20 cellular contexts compared by ENCODE assay signal in the genomic region with DNA sequence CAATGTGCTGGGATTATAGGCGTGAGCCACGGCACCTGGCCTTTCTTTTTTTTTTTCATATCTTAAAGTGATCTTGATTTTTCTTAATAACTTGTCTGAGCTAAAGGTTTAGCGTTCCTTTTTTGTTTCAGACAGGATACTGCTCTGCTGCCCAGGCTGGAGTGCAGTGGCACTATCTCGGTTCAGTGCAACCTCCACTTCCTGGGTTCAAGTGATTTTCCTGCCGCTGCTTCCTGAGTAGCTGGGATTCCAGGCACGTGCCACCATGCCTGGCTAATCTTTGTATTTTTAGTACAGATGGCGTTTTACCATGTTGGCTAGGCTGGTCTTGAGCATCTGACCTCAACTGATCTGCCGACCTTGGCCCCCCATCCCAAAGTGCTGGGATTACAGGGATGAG. TPM values are rescaled to one million over a fixed set of nuclear protein-coding genes. Genes with fewer than 3 reads are reported as not detected.
DNase-seq lines count a peak whose midpoint lies in the region; ATAC-seq, FAIRE-seq and TF ChIP-seq lines count a peak whose summit lies in the region.
"Had no signal": no experiment of that assay in that cellular context is flagged by ENCODE, and none has a peak within 500 bp of the region (broad histone marks: within the 10 kb centered on the region; RNA-seq: fewer than 3 reads in every experiment).

No MANE protein-coding gene starts in this region.

- DNase-seq in heart left ventricle (no peak), cardiac septum (ENCODE audit: low spot score) (no peak), endothelial cell of umbilical vein (ENCODE audit: low read depth, low spot score) (peak; percentile 55), progenitor cell of endocrine pancreas (ENCODE audit: low spot score, unreplicated experiment) (no peak), cortex of kidney (lab: John Stamatoyannopoulos, UW) (no peak)
- DNase-seq in CD4-positive, CD25-positive, alpha-beta regulatory T cell: no peak
- no peak for DNase-seq in activated CD4-positive, alpha-beta memory T cell treated with anti-CD3 and anti-CD28 coated beads, Interleukin-2, amount 10 ng/mL, durations not matched to agents 7 days and 5 days
- DNase-seq: AML-193, DMS79 treated with DMSO at 0.1 percent for 48 hours, H7, NCI-H1048, NCI-H1436 treated with DMSO at 0.1 percent for 48 hours, NCI-H2081, NCI-H510A had no signal

- peak in 2 of 4 donors; percentile 28 to 33 for ATAC-seq in heart left ventricle
- ATAC-seq in CD4-positive, CD25-positive, alpha-beta regulatory T cell (ENCODE audit: low read depth in 2 of 2): no peak
- no peak for ATAC-seq in activated CD4-positive, CD25-positive, alpha-beta regulatory T cell treated with anti-CD3 and anti-CD28 coated beads, Interleukin-2, amount 50 U/mL, for 24 hours
- ATAC-seq: Panc1 had no signal

- no peaks in the 10 kb centered on the region for H3K27me3 ChIP-seq in heart left ventricle
- no peaks in the 10 kb centered on the region for H3K27me3 ChIP-seq in CD4-positive, CD25-positive, alpha-beta regulatory T cell (ENCODE audit: control insufficient read depth, insufficient read depth, low read length)
- no peaks in the 10 kb centered on the region for H3K27me3 ChIP-seq in endothelial cell of umbilical vein (ENCODE audit: control insufficient read depth in 2 of 2, insufficient read depth in 2 of 2, low read length in 2 of 2)

- no peak overlapping the region for H3K4me3 Mint-ChIP-seq in CD4-positive, CD25-positive, alpha-beta regulatory T cell
- H3K4me3 Mint-ChIP-seq in progenitor cell of endocrine pancreas (ENCODE audit: low read depth): no peak overlapping the region
- no peak overlapping the region for H3K4me3 Mint-ChIP-seq in activated CD4-positive, alpha-beta memory T cell treated with anti-CD3 and anti-CD28 coated beads, Interleukin-2, amount 10 ng/mL, durations not matched to agents 7 days and 5 days
- H3K4me3 Mint-ChIP-seq: CD8-positive, alpha-beta memory T cell had no signal

- CTCF ChIA-PET in endothelial cell of umbilical vein (lab: Charles Lee): interaction anchor here (0.6 to 0.8 kb wide), 2 partner anchors 10 to 550 kb away, joined by 3 read pairs; no protein-coding TSS in a partner anchor
- CTCF ChIA-PET in activated CD4-positive, alpha-beta memory T cell treated with anti-CD3 and anti-CD28 coated beads, Interleukin-2, amount 10 ng/mL, durations not matched to agents 7 days and 5 days (lab: Charles Lee): no interaction called here

- no TSS peak for BruUV-seq in endothelial cell of umbilical vein (replicated peaks; lab: Mats Ljungman, UMichigan)

- peaks cover 5% of the 10 kb centered on the region for H3K36me3 Mint-ChIP-seq in CD4-positive, CD25-positive, alpha-beta regulatory T cell
- peaks cover 1% of the 10 kb centered on the region for H3K36me3 Mint-ChIP-seq in progenitor cell of endocrine pancreas (ENCODE audit: insufficient read depth)
- peaks cover 23% of the 10 kb centered on the region for H3K36me3 Mint-ChIP-seq in activated CD4-positive, alpha-beta memory T cell treated with anti-CD3 and anti-CD28 coated beads, Interleukin-2, amount 10 ng/mL, durations not matched to agents 7 days and 5 days (ENCODE audit: low read depth)

- TF ChIP-seq CTCF in heart left ventricle (IDR thresholded peaks at IDR 0.05) (no peak), endothelial cell of umbilical vein (IDR thresholded peaks at IDR 0.05; ENCODE audit: extremely low read depth in 1 of 2, insufficient read depth in 1 of 2, low read depth in 1 of 2, low read length in 2 of 2) (no peak), progenitor cell of endocrine pancreas (IDR thresholded peaks at IDR 0.05; ENCODE audit: unreplicated experiment) (no peak)

- no peak overlapping the region for H2AFZ ChIP-seq in endothelial cell of umbilical vein (ENCODE audit: low read depth, low read length)

- H3K9me3 ChIP-seq in heart left ventricle (no peaks in the 10 kb centered on the region), endothelial cell of umbilical vein (replicated peaks; ENCODE audit: control insufficient read depth, insufficient read depth, low read length) (no peaks in the 10 kb centered on the region)
- H3K9me3 ChIP-seq in CD4-positive, CD25-positive, alpha-beta regulatory T cell (ENCODE audit: control insufficient read depth in 2 of 2, low read length in 2 of 2): no peaks in the 10 kb centered on the region

- dilution Hi-C loops in endothelial cell of umbilical vein (cut with MboI; ENCODE audit: extremely low pct_ligation_motif_present, low sequenced_read_pairs): no loop called here

- no peaks in the 10 kb centered on the region for H3K9me3 Mint-ChIP-seq in CD4-positive, CD25-positive, alpha-beta regulatory T cell
- H3K9me3 Mint-ChIP-seq in progenitor cell of endocrine pancreas (ENCODE audit: low read depth): no peaks in the 10 kb centered on the region
- no peaks in the 10 kb centered on the region for H3K9me3 Mint-ChIP-seq in activated CD4-positive, alpha-beta memory T cell treated with anti-CD3 and anti-CD28 coated beads, Interleukin-2, amount 10 ng/mL, durations not matched to agents 7 days and 5 days
- H3K9me3 Mint-ChIP-seq: CD8-positive, alpha-beta memory T cell had no signal

- no peaks in the 10 kb centered on the region for H4K20me1 ChIP-seq in endothelial cell of umbilical vein (replicated peaks; ENCODE audit: control insufficient read depth, extremely low read depth, insufficient read depth, low read length)

- TF ChIP-seq POLR2A in heart left ventricle (IDR thresholded peaks at IDR 0.05) (no peak), endothelial cell of umbilical vein (IDR thresholded peaks at IDR 0.05; ENCODE audit: low read depth, low read length) (no peak)

- H3K9ac ChIP-seq in endothelial cell of umbilical vein (replicated peaks; ENCODE audit: extremely low read depth, insufficient read depth, low read length): no peak overlapping the region
- H3K9ac ChIP-seq: KMS-11 had no signal

- H3K27ac Mint-ChIP-seq in CD4-positive, CD25-positive, alpha-beta regulatory T cell: peak overlapping the region in 2 of 3 donors; percentile 28 to 58
- peak overlapping the region; percentile 20 for H3K27ac Mint-ChIP-seq in progenitor cell of endocrine pancreas
- no peak overlapping the region for H3K27ac Mint-ChIP-seq in activated CD4-positive, alpha-beta memory T cell treated with anti-CD3 and anti-CD28 coated beads, Interleukin-2, amount 10 ng/mL, durations not matched to agents 7 days and 5 days

- POLR2A ChIA-PET in endothelial cell of umbilical vein (lab: Charles Lee): no interaction called here
- POLR2A ChIA-PET in activated CD4-positive, alpha-beta memory T cell treated with anti-CD3 and anti-CD28 coated beads, Interleukin-2, amount 10 ng/mL, durations not matched to agents 7 days and 5 days (lab: Charles Lee): no interaction called here

- no peak overlapping the region for H3K4me2 ChIP-seq in endothelial cell of umbilical vein (ENCODE audit: insufficient read depth, low read length)
- H3K4me2 ChIP-seq: KMS-11 had no signal

- H3K4me3 ChIP-seq in heart left ventricle: no peak overlapping the region
- no peak overlapping the region for H3K4me3 ChIP-seq in CD4-positive, CD25-positive, alpha-beta regulatory T cell (ENCODE audit: low read depth, low read length)
- H3K4me3 ChIP-seq in endothelial cell of umbilical vein (replicated peaks in 1 of 3; ENCODE audit: insufficient read depth in 1 of 3, low read depth in 1 of 3, low read length in 3 of 3): no peak overlapping the region

- intact Hi-C loops in heart left ventricle (cut with DNase I): loop anchor here in 4 of 10 donors (5.0 to 10.0 kb wide), 5 partner anchors 42 to 371 kb away; partner anchors contain the start of genes ZNF267 (in 2 of the 4) and ARMC5 (in 1 of the 4)
- intact Hi-C loops in cardiac septum (cut with DNase I): loop anchor here (10.0 kb wide), 1 partner anchor 201 kb away; no protein-coding TSS in a partner anchor
- intact Hi-C loops in endothelial cell of umbilical vein (cut with micrococcal nuclease): loop anchor here (10.0 kb wide), 1 partner anchor 361 kb away; no protein-coding TSS in a partner anchor

- H3K4me1 Mint-ChIP-seq in CD4-positive, CD25-positive, alpha-beta regulatory T cell: peaks cover 24 to 57% (median 43%) of the 10 kb centered on the region in 4 donors
- H3K4me1 Mint-ChIP-seq in progenitor cell of endocrine pancreas (ENCODE audit: low read depth): peaks cover 19% of the 10 kb centered on the region
- H3K4me1 Mint-ChIP-seq in activated CD4-positive, alpha-beta memory T cell treated with anti-CD3 and anti-CD28 coated beads, Interleukin-2, amount 10 ng/mL, durations not matched to agents 7 days and 5 days: peaks cover 40% of the 10 kb centered on the region

- peak; percentile 67 for FAIRE-seq in endothelial cell of umbilical vein (lab: Jason Lieb, UNC)

- peaks cover 4 to 62% (median 42%) of the 10 kb centered on the region in 12 donors for H3K4me1 ChIP-seq in heart left ventricle
- peaks cover 32% of the 10 kb centered on the region for H3K4me1 ChIP-seq in CD4-positive, CD25-positive, alpha-beta regulatory T cell (ENCODE audit: control insufficient read depth, insufficient read depth, low read length, poor library complexity, severe bottlenecking)
- peaks cover 26% of the 10 kb centered on the region for H3K4me1 ChIP-seq in endothelial cell of umbilical vein (ENCODE audit: control insufficient read depth, extremely low read depth, insufficient read depth, low read length)

- WGBS in heart left ventricle, 4 donors: 27 to 37% (median 34%) methylated on average over 8 of the region's 8 CpGs

- peak overlapping the region in 10 of 12 donors; percentile 7 to 78 (median 32) for H3K27ac ChIP-seq in heart left ventricle
- H3K27ac ChIP-seq in CD4-positive, CD25-positive, alpha-beta regulatory T cell (ENCODE audit: insufficient read depth, low read length, poor library complexity, severe bottlenecking): no peak overlapping the region
- no peak overlapping the region for H3K27ac ChIP-seq in endothelial cell of umbilical vein (ENCODE audit: insufficient read depth, low read depth, low read length)
- H3K27ac ChIP-seq: KMS-11 had no signal

- H3K36me3 ChIP-seq in heart left ventricle (peaks cover 0 to 32% (median 21%) of the 10 kb centered on the region in 9 donors), endothelial cell of umbilical vein (ENCODE audit: control insufficient read depth in 2 of 2, extremely low read depth in 1 of 2, insufficient read depth in 2 of 2, low read length in 2 of 2) (no peaks in the 10 kb centered on the region)
- H3K36me3 ChIP-seq in CD4-positive, CD25-positive, alpha-beta regulatory T cell (ENCODE audit: control insufficient read depth, insufficient read depth, low read length): peaks cover 6% of the 10 kb centered on the region

- no peaks in the 10 kb centered on the region for H3K27me3 Mint-ChIP-seq in CD4-positive, CD25-positive, alpha-beta regulatory T cell
- no peaks in the 10 kb centered on the region for H3K27me3 Mint-ChIP-seq in progenitor cell of endocrine pancreas
- H3K27me3 Mint-ChIP-seq in activated CD4-positive, alpha-beta memory T cell treated with anti-CD3 and anti-CD28 coated beads, Interleukin-2, amount 10 ng/mL, durations not matched to agents 7 days and 5 days: no peaks in the 10 kb centered on the region

- H3K9me1 ChIP-seq in endothelial cell of umbilical vein (replicated peaks; ENCODE audit: control insufficient read depth, extremely low read depth, insufficient read depth, low read length): no peaks in the 10 kb centered on the region

- H3K79me2 ChIP-seq in endothelial cell of umbilical vein (ENCODE audit: control insufficient read depth, insufficient read depth, low read length): peaks cover 13% of the 10 kb centered on the region

RNA-seq across cellular contexts. Expression of gene RUSF1, which starts 4.0 kb away (rescaled TPM):
- total RNA-seq in heart left ventricle (10 to 100 TPM; 17.8 to 32.5 (median 21.2) TPM), cardiac septum (32.6 TPM), endothelial cell of umbilical vein (36.4 and 36.8 TPM in 2 replicates), progenitor cell of endocrine pancreas (65.1 and 65.7 TPM in 2 replicates)
- polyA plus RNA-seq in heart left ventricle (10 to 100 TPM; 25.3 to 30.9 TPM), endothelial cell of umbilical vein (40.1 and 40.3 TPM in 2 replicates)
- 44.7 TPM for total RNA-seq in CD4-positive, CD25-positive, alpha-beta regulatory T cell
- 10 to 100 TPM; 17.9 to 21.9 (median 21.4) TPM for polyA plus RNA-seq in CD4-positive, CD25-positive, alpha-beta regulatory T cell
- polyA plus RNA-seq in endothelial cell of umbilical vein (2011; cell fraction: cytosol; rRNA removed): 18.2 and 23.8 TPM in 2 replicates
- polyA plus RNA-seq in endothelial cell of umbilical vein (2011; cell fraction: nucleus; rRNA removed): 93.9 and 115 TPM in 2 replicates
- 29.6 and 38.6 TPM in 2 replicates for polyA plus RNA-seq in endothelial cell of umbilical vein (2012)
- polyA minus RNA-seq in endothelial cell of umbilical vein: 39.5 and 62.9 TPM in 2 replicates
- 20.0 TPM for polyA minus RNA-seq in endothelial cell of umbilical vein (2011; cell fraction: cytosol; rRNA and poly(A)+ RNA removed)
- polyA minus RNA-seq in endothelial cell of umbilical vein (2011; cell fraction: nucleus; rRNA and poly(A)+ RNA removed): 30.4 and 36.4 TPM in 2 replicates
- 10 to 100 TPM; 36.8 to 37.9 TPM for total RNA-seq in activated CD4-positive, alpha-beta memory T cell treated with anti-CD3 and anti-CD28 coated beads, Interleukin-2, amount 10 ng/mL, durations not matched to agents 7 days and 5 days

RNA-seq across cellular contexts. Expression of gene SLC5A2, which starts 21.2 kb away (rescaled TPM):
- not detected for total RNA-seq in heart left ventricle
- under 1 TPM; 0.08 to 0.76 TPM for polyA plus RNA-seq in heart left ventricle
- total RNA-seq in cardiac septum: not detected
- total RNA-seq in CD4-positive, CD25-positive, alpha-beta regulatory T cell: 3.8 TPM
- 1 to 10 TPM in 3 of 4 donors, under 1 TPM in 1; 0.76 to 2.2 (median 1.4) TPM for polyA plus RNA-seq in CD4-positive, CD25-positive, alpha-beta regulatory T cell
- not detected in 2 replicates for total RNA-seq in endothelial cell of umbilical vein
- polyA plus RNA-seq in endothelial cell of umbilical vein: 0.03 TPM in 1 of 2 replicates, not detected in the other
- polyA plus RNA-seq in endothelial cell of umbilical vein (2011; cell fraction: cytosol; rRNA removed): not detected in 2 replicates
- polyA plus RNA-seq in endothelial cell of umbilical vein (2011; cell fraction: nucleus; rRNA removed): 0.04 TPM in 1 of 2 replicates, not detected in the other
- polyA plus RNA-seq in endothelial cell of umbilical vein (2012): 0.23 and 5.9 TPM in 2 replicates
- polyA minus RNA-seq in endothelial cell of umbilical vein: 0.27 TPM in 1 of 2 replicates, not detected in the other
- polyA minus RNA-seq in endothelial cell of umbilical vein (2011; cell fraction: cytosol; rRNA and poly(A)+ RNA removed): not detected
- polyA minus RNA-seq in endothelial cell of umbilical vein (2011; cell fraction: nucleus; rRNA and poly(A)+ RNA removed): not detected in 2 replicates
- total RNA-seq in progenitor cell of endocrine pancreas: 0.29 and 0.62 TPM in 2 replicates
- total RNA-seq in activated CD4-positive, alpha-beta memory T cell treated with anti-CD3 and anti-CD28 coated beads, Interleukin-2, amount 10 ng/mL, durations not matched to agents 7 days and 5 days: under 1 TPM; 0.25 to 0.30 TPM
- total RNA-seq: G401, MCF 10A had no signal

RNA-seq across cellular contexts. Expression of gene AHSP, which starts 23.5 kb away (rescaled TPM):
- total RNA-seq in heart left ventricle: 1 to 10 TPM in 1 of 9 donors, not detected in 8; 2.2 TPM
- not detected for polyA plus RNA-seq in heart left ventricle
- 1.7 TPM for total RNA-seq in cardiac septum
- total RNA-seq in CD4-positive, CD25-positive, alpha-beta regulatory T cell: not detected
- polyA plus RNA-seq in CD4-positive, CD25-positive, alpha-beta regulatory T cell: not detected
- not detected in 2 replicates for total RNA-seq in endothelial cell of umbilical vein
- not detected in 2 replicates for polyA plus RNA-seq in endothelial cell of umbilical vein
- not detected in 2 replicates for polyA plus RNA-seq in endothelial cell of umbilical vein (2011; cell fraction: cytosol; rRNA removed)
- polyA plus RNA-seq in endothelial cell of umbilical vein (2011; cell fraction: nucleus; rRNA removed): not detected in 2 replicates
- not detected in 2 replicates for polyA plus RNA-seq in endothelial cell of umbilical vein (2012)
- not detected in 2 replicates for polyA minus RNA-seq in endothelial cell of umbilical vein
- polyA minus RNA-seq in endothelial cell of umbilical vein (2011; cell fraction: cytosol; rRNA and poly(A)+ RNA removed): not detected
- polyA minus RNA-seq in endothelial cell of umbilical vein (2011; cell fraction: nucleus; rRNA and poly(A)+ RNA removed): not detected in 2 replicates
- total RNA-seq in progenitor cell of endocrine pancreas: not detected in 2 replicates
- not detected for total RNA-seq in activated CD4-positive, alpha-beta memory T cell treated with anti-CD3 and anti-CD28 coated beads, Interleukin-2, amount 10 ng/mL, durations not matched to agents 7 days and 5 days
- total RNA-seq: CD8-positive, alpha-beta memory T cell; G401; MCF 10A had no signal
- polyA plus RNA-seq: CD8-positive, alpha-beta memory T cell had no signal

RNA-seq across cellular contexts. Expression of gene TGFB1I1, which starts 32.2 kb away (rescaled TPM):
- total RNA-seq in heart left ventricle: 10 to 100 TPM; 12.9 to 37.7 (median 19.5) TPM
- 10 to 100 TPM; 14.1 to 29.5 TPM for polyA plus RNA-seq in heart left ventricle
- 57.8 TPM for total RNA-seq in cardiac septum
- 1.6 TPM for total RNA-seq in CD4-positive, CD25-positive, alpha-beta regulatory T cell
- 1 to 10 TPM in 2 of 4 donors, under 1 TPM in 2; 0.33 to 5.0 (median 1.5) TPM for polyA plus RNA-seq in CD4-positive, CD25-positive, alpha-beta regulatory T cell
- total RNA-seq in endothelial cell of umbilical vein: 115 and 123 TPM in 2 replicates
- 73.3 and 73.7 TPM in 2 replicates for polyA plus RNA-seq in endothelial cell of umbilical vein
- polyA plus RNA-seq in endothelial cell of umbilical vein (2011; cell fraction: cytosol; rRNA removed): 75.0 and 81.6 TPM in 2 replicates
- polyA plus RNA-seq in endothelial cell of umbilical vein (2011; cell fraction: nucleus; rRNA removed): 141 and 151 TPM in 2 replicates
- polyA plus RNA-seq in endothelial cell of umbilical vein (2012): 72.1 and 74.0 TPM in 2 replicates
- 27.0 and 31.3 TPM in 2 replicates for polyA minus RNA-seq in endothelial cell of umbilical vein
- 14.0 TPM for polyA minus RNA-seq in endothelial cell of umbilical vein (2011; cell fraction: cytosol; rRNA and poly(A)+ RNA removed)
- 36.3 and 39.4 TPM in 2 replicates for polyA minus RNA-seq in endothelial cell of umbilical vein (2011; cell fraction: nucleus; rRNA and poly(A)+ RNA removed)
- total RNA-seq in progenitor cell of endocrine pancreas: 4.5 and 5.0 TPM in 2 replicates
- under 1 TPM; 0.25 to 0.38 TPM for total RNA-seq in activated CD4-positive, alpha-beta memory T cell treated with anti-CD3 and anti-CD28 coated beads, Interleukin-2, amount 10 ng/mL, durations not matched to agents 7 days and 5 days
- polyA plus RNA-seq: CD8-positive, alpha-beta memory T cell had no signal

RNA-seq across cellular contexts. Expression of gene ARMC5, which starts 44.9 kb away (rescaled TPM):
- 1 to 10 TPM; 4.1 to 9.2 (median 6.5) TPM for total RNA-seq in heart left ventricle
- polyA plus RNA-seq in heart left ventricle: 1 to 10 TPM; 6.6 to 8.2 TPM
- 6.2 TPM for total RNA-seq in cardiac septum
- total RNA-seq in CD4-positive, CD25-positive, alpha-beta regulatory T cell: 11.4 TPM
- 1 to 10 TPM; 4.0 to 5.9 (median 5.6) TPM for polyA plus RNA-seq in CD4-positive, CD25-positive, alpha-beta regulatory T cell
- total RNA-seq in endothelial cell of umbilical vein: 17.3 and 17.9 TPM in 2 replicates
- 17.3 and 18.8 TPM in 2 replicates for polyA plus RNA-seq in endothelial cell of umbilical vein
- 6.8 and 11.3 TPM in 2 replicates for polyA plus RNA-seq in endothelial cell of umbilical vein (2011; cell fraction: cytosol; rRNA removed)
- 26.1 and 28.4 TPM in 2 replicates for polyA plus RNA-seq in endothelial cell of umbilical vein (2011; cell fraction: nucleus; rRNA removed)
- 8.8 and 10.3 TPM in 2 replicates for polyA plus RNA-seq in endothelial cell of umbilical vein (2012)
- polyA minus RNA-seq in endothelial cell of umbilical vein: 9.6 and 13.0 TPM in 2 replicates
- polyA minus RNA-seq in endothelial cell of umbilical vein (2011; cell fraction: cytosol; rRNA and poly(A)+ RNA removed): 7.6 TPM
- 9.5 and 15.0 TPM in 2 replicates for polyA minus RNA-seq in endothelial cell of umbilical vein (2011; cell fraction: nucleus; rRNA and poly(A)+ RNA removed)
- 14.6 and 14.8 TPM in 2 replicates for total RNA-seq in progenitor cell of endocrine pancreas
- total RNA-seq in activated CD4-positive, alpha-beta memory T cell treated with anti-CD3 and anti-CD28 coated beads, Interleukin-2, amount 10 ng/mL, durations not matched to agents 7 days and 5 days: 10 to 100 TPM; 10.1 to 12.0 TPM

Comparison
In these comparisons a context has a peak if more than half of its experiments do, and no peak if none do; other contexts are left out.
1. H3K27ac ChIP-seq: peak in heart left ventricle (10 of 12); none in CD4-positive, CD25-positive, alpha-beta regulatory T cell (single experiment) and endothelial cell of umbilical vein (single experiment).